ENCODE assay signal across 9 cellular contexts in the genomic region with DNA sequence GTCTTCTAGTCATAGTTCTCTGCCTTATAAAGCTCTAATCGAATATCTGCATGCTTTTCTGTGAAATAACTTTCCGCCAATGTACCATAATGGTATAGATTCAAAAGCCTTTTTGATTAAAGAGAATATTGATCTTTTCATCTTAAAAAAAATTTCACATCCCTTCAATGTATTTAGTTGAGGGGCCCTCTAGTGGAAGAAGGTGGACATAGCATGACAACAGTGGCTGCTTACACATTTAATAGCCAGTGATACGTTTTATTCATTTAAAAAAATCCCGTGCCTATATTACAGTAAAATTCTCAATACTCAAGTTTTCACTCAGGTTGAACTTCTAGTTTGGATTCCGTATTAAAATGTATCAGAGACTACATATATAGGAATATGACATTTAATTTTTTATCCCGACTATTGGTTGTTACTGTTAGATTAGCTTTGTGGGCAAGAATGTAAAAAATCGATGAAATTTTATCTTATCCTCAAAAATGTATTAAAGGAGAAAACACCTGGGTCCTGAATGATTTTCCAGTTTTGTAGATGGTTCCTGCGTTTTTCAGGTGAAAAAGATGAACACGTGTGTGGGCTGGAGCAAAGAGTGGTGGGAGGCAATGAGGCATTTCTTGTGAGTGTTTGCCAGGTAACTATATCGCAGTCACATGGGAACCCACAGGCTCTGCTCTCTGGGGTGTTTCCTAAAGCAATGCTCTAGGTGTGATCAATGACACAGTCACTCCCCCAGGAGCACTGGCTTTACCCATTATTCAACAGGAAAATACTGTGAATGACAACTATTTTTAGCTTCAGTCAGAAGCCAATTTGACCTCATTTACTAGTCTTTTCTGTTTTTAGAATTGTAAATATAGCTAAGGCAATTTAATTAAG. TPM values are rescaled to one million over a fixed set of nuclear protein-coding genes. Genes with fewer than 3 reads are reported as not detected.
DNase-seq lines count a peak whose midpoint lies in the region; ATAC-seq and TF ChIP-seq lines count a peak whose summit lies in the region.
"Had no signal": no experiment of that assay in that cellular context is flagged by ENCODE, and none has a peak within 500 bp of the region (broad histone marks: within the 10 kb centered on the region; RNA-seq: fewer than 3 reads in every experiment).

No MANE protein-coding gene starts in this region.

- DNase-seq in EH (ENCODE audit: low read depth) (peak; percentile 38), OCI-LY7 (ENCODE audit: low spot score) (peak; percentile 30), coronary artery (ENCODE audit: low spot score) (no peak), sciatic nerve (ENCODE audit: low spot score) (no peak)
- peak in 5 of 9 donors; percentile 2 to 19 (median 6) for DNase-seq in naive thymus-derived CD4-positive, alpha-beta T cell

- peaks cover 0 to 16% (median 8%) of the 10 kb centered on the region in 5 donors for H3K27me3 Mint-ChIP-seq in naive thymus-derived CD4-positive, alpha-beta T cell

- no peak overlapping the region for H3K4me3 Mint-ChIP-seq in naive thymus-derived CD4-positive, alpha-beta T cell

- no peak overlapping the region for H3K4me2 ChIP-seq in OCI-LY7 (ENCODE audit: low read length)

- peaks cover 0 to 2% (median 0%) of the 10 kb centered on the region in 11 donors for H3K9me3 Mint-ChIP-seq in naive thymus-derived CD4-positive, alpha-beta T cell

- no peak overlapping the region for H3K4me3 ChIP-seq in OCI-LY7 (ENCODE audit: low read depth, low read length, poor library complexity, severe bottlenecking)
- H3K4me3 ChIP-seq in coronary artery, result no peak overlapping the region
- no peak overlapping the region for H3K4me3 ChIP-seq in naive thymus-derived CD4-positive, alpha-beta T cell (ENCODE audit: low read length)

- CTCF ChIA-PET in OCI-LY7 (lab: Charles Lee; ENCODE audit: unreplicated experiment), result no interaction called here
- CTCF ChIA-PET in naive thymus-derived CD4-positive, alpha-beta T cell (lab: Charles Lee), result interaction anchor here (0.6 to 1.8 kb wide), 2 partner anchors 13 to 1242 kb away, joined by 3 to 5 read pairs; no protein-coding TSS in a partner anchor

- POLR2A ChIA-PET in OCI-LY7 (lab: Charles Lee), result no interaction called here
- POLR2A ChIA-PET in naive thymus-derived CD4-positive, alpha-beta T cell (lab: Charles Lee), result no interaction called here

- no peaks in the 10 kb centered on the region for H3K4me1 ChIP-seq in OCI-LY7 (ENCODE audit: insufficient read depth, low read length, poor library complexity, severe bottlenecking)
- no peaks in the 10 kb centered on the region for H3K4me1 ChIP-seq in naive thymus-derived CD4-positive, alpha-beta T cell (ENCODE audit: control insufficient read depth in 2 of 2, insufficient read depth in 2 of 2, low read length in 2 of 2)

- ATAC-seq in HG02798 (IDR thresholded peaks at IDR 0.05; ENCODE audit: poor library complexity, unreplicated experiment) (peak; percentile 70), GM18520 (IDR thresholded peaks at IDR 0.05; ENCODE audit: unreplicated experiment) (no peak), sciatic nerve (no peak)
- ATAC-seq in naive thymus-derived CD4-positive, alpha-beta T cell, result no peak

- H3K9me2 ChIP-seq in OCI-LY7 (ENCODE audit: insufficient read depth, low read length), result no peaks in the 10 kb centered on the region

- H3K27me3 ChIP-seq in naive thymus-derived CD4-positive, alpha-beta T cell (ENCODE audit: control insufficient read depth in 2 of 2, insufficient read depth in 2 of 2, low read length in 2 of 2), result no peaks in the 10 kb centered on the region

- H3K4me1 Mint-ChIP-seq in naive thymus-derived CD4-positive, alpha-beta T cell, result no peaks in the 10 kb centered on the region

- H3K27ac Mint-ChIP-seq in naive thymus-derived CD4-positive, alpha-beta T cell, result no peak overlapping the region

- H3K27ac ChIP-seq in 22Rv1, result no peak overlapping the region
- H3K27ac ChIP-seq in OCI-LY7 (ENCODE audit: low read depth, low read length, poor library complexity, severe bottlenecking), result no peak overlapping the region
- no peak overlapping the region for H3K27ac ChIP-seq in coronary artery
- H3K27ac ChIP-seq in naive thymus-derived CD4-positive, alpha-beta T cell (ENCODE audit: low read depth, low read length), result no peak overlapping the region

- intact Hi-C loops in OCI-LY7 (cut with micrococcal nuclease; ENCODE audit: unreplicated experiment) (no loop called here), sciatic nerve (cut with DNase I) (no loop called here)
- intact Hi-C loops in naive thymus-derived CD4-positive, alpha-beta T cell (cut with micrococcal nuclease), result loop anchor here in 1 of 2 donors (5.0 kb wide), 1 partner anchor 246 kb away; no protein-coding TSS in a partner anchor

- H3K9me3 ChIP-seq in OCI-LY7 (ENCODE audit: low read length), result no peaks in the 10 kb centered on the region
- H3K9me3 ChIP-seq in naive thymus-derived CD4-positive, alpha-beta T cell (ENCODE audit: control insufficient read depth in 2 of 3, low read length in 3 of 3), result no peaks in the 10 kb centered on the region

- no peaks in the 10 kb centered on the region for H3K36me3 ChIP-seq in OCI-LY7 (ENCODE audit: insufficient read depth, low read length)
- no peaks in the 10 kb centered on the region for H3K36me3 ChIP-seq in naive thymus-derived CD4-positive, alpha-beta T cell (ENCODE audit: control insufficient read depth in 2 of 3, insufficient read depth in 3 of 3, low read length in 3 of 3)

- no peaks in the 10 kb centered on the region for H3K36me3 Mint-ChIP-seq in naive thymus-derived CD4-positive, alpha-beta T cell

- BruUV-seq in OCI-LY7 (replicated peaks; lab: Mats Ljungman, UMichigan), result no TSS peak

- H4K20me1 ChIP-seq in OCI-LY7 (ENCODE audit: insufficient read depth, low read length), result no peaks in the 10 kb centered on the region

- no peak overlapping the region for H2AFZ ChIP-seq in OCI-LY7 (ENCODE audit: low read length)

- TF ChIP-seq CTCF in 22Rv1 (IDR thresholded peaks at IDR 0.05) (peak; percentile 93), OCI-LY7 (conservative IDR thresholded peaks at IDR 0.05; ENCODE audit: low read length) (peak; percentile 90), coronary artery (IDR thresholded peaks at IDR 0.05) (peak; percentile 43)

- no peaks in the 10 kb centered on the region for H3K79me2 ChIP-seq in OCI-LY7 (ENCODE audit: insufficient read depth, low read depth, low read length)

RNA-seq across cellular contexts. Expression of gene PNLIP, which starts 24.1 kb away (rescaled TPM):
- not detected in 2 replicates for total RNA-seq in OCI-LY7 (2014; rRNA removed; shearing (Covaris generic))
- total RNA-seq in OCI-LY7 (2022) (not detected in 2 replicates), sciatic nerve (2.8 TPM)
- total RNA-seq in naive thymus-derived CD4-positive, alpha-beta T cell, result not detected
- not detected for polyA plus RNA-seq in naive thymus-derived CD4-positive, alpha-beta T cell
- total RNA-seq: glomerular endothelial cell had no signal

Comparison
In these comparisons a context has a peak if more than half of its experiments do, and no peak if none do; other contexts are left out.
1. CTCF ChIP-seq: peak in every context shown above with its lines; median percentile 93 in 22Rv1; 90 in OCI-LY7; 43 in coronary artery.
2. DNase-seq: peak in EH (single experiment), OCI-LY7 (single experiment) and naive thymus-derived CD4-positive, alpha-beta T cell (5 of 9); none in coronary artery (single experiment) and sciatic nerve (single experiment).